15 cellular contexts compared by ENCODE assay signal in genomic region chr18:59517446-59518171, GRCh38.
DNase-seq lines count a peak whose midpoint lies in the region; ATAC-seq and TF ChIP-seq lines count a peak whose summit lies in the region.
"Had no signal": no experiment of that assay in that cellular context is flagged by ENCODE, and none has a peak within 500 bp of the region (broad histone marks: within the 10 kb centered on the region; RNA-seq: fewer than 3 reads in every experiment).

No MANE protein-coding gene starts in this region.

- no peaks in the 10 kb centered on the region for H4K20me1 ChIP-seq in HCT116 (ENCODE audit: insufficient read depth)

- BruUV-seq in HCT116 (replicated peaks; lab: Mats Ljungman, UMichigan) = no TSS peak

- CTCF ChIA-PET in HCT116 (lab: Charles Lee) = no interaction called here

- H3K27me3 ChIP-seq in HCT116 (ENCODE audit: insufficient read depth, low read length) = peaks cover 26% of the 10 kb centered on the region
- H3K27me3 ChIP-seq: colonic mucosa, pancreas had no signal

- no peak overlapping the region for H2AFZ ChIP-seq in HCT116 (ENCODE audit: low read depth, low read length, poor library complexity, severe bottlenecking)

- ATAC-seq in HCT116 = no peak
- no peak for ATAC-seq in GM19467 (IDR thresholded peaks at IDR 0.05; ENCODE audit: unreplicated experiment)
- ATAC-seq in HG03097 (IDR thresholded peaks at IDR 0.05; ENCODE audit: low FRiP score, unreplicated experiment) = no peak
- ATAC-seq: stimulated activated naive CD8-positive, alpha-beta T cell treated with anti-CD3 and anti-CD28 coated beads, Interleukin-15, Interleukin-2, amounts not matched to agents 100 U/mL and 50 U/mL, for 24 hours had no signal

- no peak overlapping the region for H3K4me2 ChIP-seq in HCT116 (ENCODE audit: low read length)

- POLR2A ChIA-PET in HCT116 (lab: Charles Lee) = no interaction called here

- no peak overlapping the region for H3K9ac ChIP-seq in HCT116 (ENCODE audit: low read length)

- intact Hi-C loops in HCT116 (cut with micrococcal nuclease) = no loop called here

- DNase-seq in ACHN (peak; percentile 38), HCT116 (ENCODE audit: low read depth, low spot score) (no peak), iPS-NIHi11 (ENCODE audit: low spot score) (peak; percentile 65), caudate nucleus (lab: John Stamatoyannopoulos, UW) (no peak), NCI-H2171 treated with DMSO at 0.1 percent for 48 hours (lab: John Stamatoyannopoulos, UW) (no peak)
- DNase-seq: activated naive CD4-positive, alpha-beta T cell; colonic mucosa; NCI-H1105 treated with DMSO at 0.1 percent for 48 hours; NK-92 treated with Interleukin-12 subunit alpha and Interleukin-12 subunit beta, amount 100 ng/mL, for 24 hours; pancreas; stimulated activated CD4-positive, alpha-beta T cell treated with anti-CD3 and anti-CD28 coated beads, Interleukin-4, amount 100 ng/mL, for 1 hour; stimulated activated naive CD8-positive, alpha-beta T cell treated with anti-CD3 and anti-CD28 coated beads, Interleukin-15, Interleukin-2, amounts not matched to agents 100 U/mL and 50 U/mL, for 24 hours had no signal

- no peak overlapping the region for H3K4me3 ChIP-seq in HCT116 (replicated peaks in 1 of 2; ENCODE audit: low read depth in 1 of 2, low read length in 2 of 2)
- H3K4me3 ChIP-seq: colonic mucosa, pancreas had no signal

- no peaks in the 10 kb centered on the region for H3K9me2 ChIP-seq in HCT116 (ENCODE audit: insufficient read depth)

- RAD21 ChIA-PET in HCT116 (lab: Charles Lee; ENCODE audit: low non-redundant PET in 1 of 2, low total read pairs in 2 of 2, uncharacterized antibody in 2 of 2, unreplicated experiment in 2 of 2) = no interaction called here

- TF ChIP-seq RAD21 in HCT116 (IDR thresholded peaks at IDR 0.05; ENCODE audit: low read depth) = no peak

- no peaks in the 10 kb centered on the region for H3K9me3 ChIP-seq in HCT116 (ENCODE audit: control insufficient read depth in 1 of 2, insufficient read depth in 1 of 2, low read depth in 1 of 2, low read length in 2 of 2)
- H3K9me3 ChIP-seq: colonic mucosa, pancreas had no signal

- H3K27ac ChIP-seq in HCT116 (ENCODE audit: low read depth, low read length) (no peak overlapping the region), VCaP (peak overlapping the region; percentile 74), caudate nucleus (ENCODE audit: low read depth, low read length) (no peak overlapping the region)
- H3K27ac ChIP-seq: colonic mucosa had no signal

- H3K79me2 ChIP-seq in HCT116 (ENCODE audit: insufficient read depth, low read length) = no peaks in the 10 kb centered on the region

- H3K36me3 ChIP-seq in HCT116 (ENCODE audit: control insufficient read depth in 1 of 2, insufficient read depth in 2 of 2, low read length in 2 of 2) = no peaks in the 10 kb centered on the region
- H3K36me3 ChIP-seq: colonic mucosa, pancreas had no signal

- peaks cover 3 to 5% of the 10 kb centered on the region in 2 experiments for H3K4me1 ChIP-seq in HCT116 (ENCODE audit: control insufficient read depth in 1 of 2, insufficient read depth in 2 of 2, low read length in 2 of 2)
- H3K4me1 ChIP-seq: colonic mucosa had no signal

- no peak for TF ChIP-seq CTCF in HCT116 (IDR thresholded peaks at IDR 0.05 in 2 of 3, conservative IDR thresholded peaks at IDR 0.05 in 1 of 3; ENCODE audit: borderline replicate concordance in 1 of 3, insufficient read depth in 1 of 3, low read depth in 2 of 3, low read length in 2 of 3)
- no peak for TF ChIP-seq CTCF in VCaP (conservative IDR thresholded peaks at IDR 0.05)

- no peak for TF ChIP-seq POLR2A in HCT116 (IDR thresholded peaks at IDR 0.05; ENCODE audit: borderline replicate concordance, extremely low read depth, insufficient read depth, insufficient read length)

- in situ Hi-C loops in ACHN (cut with HindIII; ENCODE audit: low pct_ligation_motif_present, low pct_unique_long_range_greater_than_20kb, low sequenced_read_pairs) = no loop called here

TF ChIP-seq in HCT116, 20 proteins besides CTCF, POLR2A, EP300 and RAD21:
- TF ChIP-seq, protein P1, sequence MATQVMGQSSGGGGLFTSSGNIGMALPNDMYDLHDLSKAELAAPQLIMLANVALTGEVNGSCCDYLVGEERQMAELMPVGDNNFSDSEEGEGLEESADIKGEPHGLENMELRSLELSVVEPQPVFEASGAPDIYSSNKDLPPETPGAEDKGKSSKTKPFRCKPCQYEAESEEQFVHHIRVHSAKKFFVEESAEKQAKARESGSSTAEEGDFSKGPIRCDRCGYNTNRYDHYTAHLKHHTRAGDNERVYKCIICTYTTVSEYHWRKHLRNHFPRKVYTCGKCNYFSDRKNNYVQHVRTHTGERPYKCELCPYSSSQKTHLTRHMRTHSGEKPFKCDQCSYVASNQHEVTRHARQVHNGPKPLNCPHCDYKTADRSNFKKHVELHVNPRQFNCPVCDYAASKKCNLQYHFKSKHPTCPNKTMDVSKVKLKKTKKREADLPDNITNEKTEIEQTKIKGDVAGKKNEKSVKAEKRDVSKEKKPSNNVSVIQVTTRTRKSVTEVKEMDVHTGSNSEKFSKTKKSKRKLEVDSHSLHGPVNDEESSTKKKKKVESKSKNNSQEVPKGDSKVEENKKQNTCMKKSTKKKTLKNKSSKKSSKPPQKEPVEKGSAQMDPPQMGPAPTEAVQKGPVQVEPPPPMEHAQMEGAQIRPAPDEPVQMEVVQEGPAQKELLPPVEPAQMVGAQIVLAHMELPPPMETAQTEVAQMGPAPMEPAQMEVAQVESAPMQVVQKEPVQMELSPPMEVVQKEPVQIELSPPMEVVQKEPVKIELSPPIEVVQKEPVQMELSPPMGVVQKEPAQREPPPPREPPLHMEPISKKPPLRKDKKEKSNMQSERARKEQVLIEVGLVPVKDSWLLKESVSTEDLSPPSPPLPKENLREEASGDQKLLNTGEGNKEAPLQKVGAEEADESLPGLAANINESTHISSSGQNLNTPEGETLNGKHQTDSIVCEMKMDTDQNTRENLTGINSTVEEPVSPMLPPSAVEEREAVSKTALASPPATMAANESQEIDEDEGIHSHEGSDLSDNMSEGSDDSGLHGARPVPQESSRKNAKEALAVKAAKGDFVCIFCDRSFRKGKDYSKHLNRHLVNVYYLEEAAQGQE (IDR thresholded peaks at IDR 0.05; ENCODE audit: low read depth) = peak; percentile 76
- TF ChIP-seq CBX3 (IDR thresholded peaks at IDR 0.05; ENCODE audit: low read depth) = no peak

Comparison
In these comparisons a context has a peak if more than half of its experiments do, and no peak if none do; other contexts are left out.
1. DNase-seq: peak in ACHN (single experiment) and iPS-NIHi11 (single experiment); none in HCT116 (single experiment), caudate nucleus (0 of 61) and NCI-H2171 treated with DMSO at 0.1 percent for 48 hours (single experiment).